Comparison of ENCODE assay signal across 13 cellular contexts in genomic region chr1:203507227-203507626, GRCh38. TPM values are rescaled to one million over a fixed set of nuclear protein-coding genes. Genes with fewer than 3 reads are reported as not detected.
DNase-seq lines count a peak whose midpoint lies in the region; ATAC-seq, FAIRE-seq and TF ChIP-seq lines count a peak whose summit lies in the region.
"Had no signal": no experiment of that assay in that cellular context is flagged by ENCODE, and none has a peak within 500 bp of the region (broad histone marks: within the 10 kb centered on the region; RNA-seq: fewer than 3 reads in every experiment).

No MANE protein-coding gene starts in this region.

- intact Hi-C loops in Right ventricle myocardium superior (cut with DNase I), result loop anchor here (5.0 to 10.0 kb wide), 3 partner anchors 100 to 268 kb away; partner anchors contain the start of gene ATP2B4
- intact Hi-C loops in ovary (cut with DNase I), result loop anchor here in 3 of 4 donors (5.0 to 10.0 kb wide), 3 partner anchors 118 to 195 kb away; partner anchors contain the start of gene ATP2B4 (in 3 of the 3)
- intact Hi-C loops in HepG2 (cut with micrococcal nuclease; ENCODE audit: unreplicated experiment), result no loop called here

- H3K4me3 ChIP-seq in AG10803 (ENCODE audit: low read length), result no peak overlapping the region
- H3K4me3 ChIP-seq in SJCRH30, result peak overlapping the region; percentile 1; the same call in 1 of the 2 replicates
- H3K4me3 ChIP-seq in ovary, result no peak overlapping the region
- H3K4me3 ChIP-seq in HepG2 (replicated peaks in 1 of 3; ENCODE audit: insufficient read depth in 1 of 3, low read depth in 2 of 3, low read length in 3 of 3), result no peak overlapping the region

- no peak for TF ChIP-seq EP300 in ovary (IDR thresholded peaks at IDR 0.05)
- TF ChIP-seq EP300 in HepG2 (IDR thresholded peaks at IDR 0.05; ENCODE audit: low read depth in 2 of 2, low read length in 2 of 2), result no peak
- TF ChIP-seq EP300 in HepG2 (CRISPR knock-in tag; IDR thresholded peaks at IDR 0.05; ENCODE audit: borderline replicate concordance), result no peak

- ATAC-seq in Right ventricle myocardium superior (ENCODE audit: poor library complexity) (peak; percentile 51), GM21529 (IDR thresholded peaks at IDR 0.05; ENCODE audit: unreplicated experiment) (no peak), GM21619 (IDR thresholded peaks at IDR 0.05; ENCODE audit: unreplicated experiment) (no peak), HepG2 (no peak)
- ATAC-seq: activated T-cell treated with anti-CD3 and anti-CD28 coated beads, Interleukin-2, amount 50 U/mL, for 4 hours had no signal

- BruUV-seq in HepG2 (replicated peaks; lab: Mats Ljungman, UMichigan), result no TSS peak

- in situ Hi-C loops in HepG2 (cut with HindIII; ENCODE audit: extremely low pct_ligation_motif_present, low pct_unique_long_range_greater_than_20kb), result no loop called here

- FAIRE-seq in HepG2 (lab: Jason Lieb, UNC), result no peak
- FAIRE-seq: colon, urothelium cell line had no signal

- CTCF ChIA-PET in HepG2 (lab: Yijun Ruan, JAX; ENCODE audit: low intra/inter-chr PET ratio, low total read pairs), result no interaction called here

- H3K4me2 ChIP-seq in HepG2 (ENCODE audit: low read depth, low read length), result no peak overlapping the region

- H3K27me3 ChIP-seq in SJCRH30, result no peaks in the 10 kb centered on the region
- H3K27me3 ChIP-seq in ovary, result no peaks in the 10 kb centered on the region
- H3K27me3 ChIP-seq in HepG2 (ENCODE audit: control insufficient read depth in 1 of 2, insufficient read depth in 2 of 2, low read length in 2 of 2), result 0 out of 5 replicates have a peak, but pooled peaks cover 0 to 5% of the 10 kb centered on the region in 2 experiments

- TF ChIP-seq RAD21 in HepG2 (CRISPR knock-in tag; IDR thresholded peaks at IDR 0.05), result no peak

- TF ChIP-seq CTCF in AG10803 (conservative IDR thresholded peaks at IDR 0.05; ENCODE audit: low read length) (no peak), ovary (IDR thresholded peaks at IDR 0.05) (no peak), HepG2 (CRISPR knock-in tag; IDR thresholded peaks at IDR 0.05) (no peak)

- H3K9me3 ChIP-seq in SJCRH30 (replicated peaks) (no peaks in the 10 kb centered on the region), ovary (no peaks in the 10 kb centered on the region), HepG2 (ENCODE audit: low read length) (no peaks in the 10 kb centered on the region)

- 21 to 28% (median 25%) methylated on average over 3 of the region's 3 CpGs for WGBS in ovary, 3 donors
- 0% methylated on average over 2 of the region's 3 CpGs for WGBS in HepG2 (ENCODE audit: low lambda C conversion rate)

- H3K79me2 ChIP-seq in HepG2 (ENCODE audit: insufficient read depth, low read length), result no peaks in the 10 kb centered on the region

- DNase-seq in AG10803 (ENCODE audit: low read depth), result peak; percentile 40
- no peak for DNase-seq in SJCRH30
- DNase-seq in Right ventricle myocardium superior, result no peak
- peak; percentile 53 to 62 (median 55) for DNase-seq in ovary
- no peak for DNase-seq in HepG2 (ENCODE audit: low spot score)
- DNase-seq in SHP77 treated with DMSO at 0.1 percent for 48 hours (lab: John Stamatoyannopoulos, UW), result no peak
- DNase-seq: activated T-cell treated with anti-CD3 and anti-CD28 coated beads, Interleukin-2, amount 50 U/mL, for 4 hours; CD4-positive, alpha-beta T cell; stimulated activated CD4-positive, alpha-beta T cell treated with anti-CD3 and anti-CD28 coated beads, Interleukin-4, amount 100 ng/mL, for 24 hours had no signal

- H3K27ac ChIP-seq in SJCRH30, result peak overlapping the region; percentile 92
- peak overlapping the region; percentile 35 to 64 for H3K27ac ChIP-seq in ovary
- no peak overlapping the region for H3K27ac ChIP-seq in HepG2 (ENCODE audit: extremely low read length, insufficient read depth, low read length)

- H3K36me3 ChIP-seq in SJCRH30, result no peaks in the 10 kb centered on the region
- H3K36me3 ChIP-seq in ovary, result no peaks in the 10 kb centered on the region
- H3K36me3 ChIP-seq in HepG2 (replicated peaks in 1 of 2; ENCODE audit: control insufficient read depth in 1 of 2, insufficient read depth in 2 of 2, low read length in 2 of 2), result no peaks in the 10 kb centered on the region

- H3K9ac ChIP-seq in HepG2 (ENCODE audit: insufficient read depth, low read depth, low read length), result no peak overlapping the region

- H4K20me1 ChIP-seq in HepG2 (ENCODE audit: insufficient read depth, low read length), result no peaks in the 10 kb centered on the region; the same call in 1 of the 2 replicates

- no peak overlapping the region for H2AFZ ChIP-seq in HepG2 (ENCODE audit: low read length)

- POLR2A ChIA-PET in HepG2 (lab: Yijun Ruan, JAX), result no interaction called here

- peaks cover 44% of the 10 kb centered on the region for H3K4me1 ChIP-seq in SJCRH30
- H3K4me1 ChIP-seq in ovary (ENCODE audit: insufficient read depth), result peaks cover 12% of the 10 kb centered on the region
- H3K4me1 ChIP-seq in HepG2 (ENCODE audit: insufficient read depth, low read length), result peaks cover 13% of the 10 kb centered on the region

- no peak for TF ChIP-seq POLR2A in ovary (IDR thresholded peaks at IDR 0.05)
- TF ChIP-seq POLR2A in HepG2 (IDR thresholded peaks at IDR 0.05; ENCODE audit: insufficient read depth in 1 of 2, low read depth in 2 of 2, low read length in 2 of 2), result no peak

TF ChIP-seq in HepG2, 621 proteins besides CTCF, POLR2A, EP300 and RAD21 (continues in another document):
- TF ChIP-seq RFX5 (IDR thresholded peaks at IDR 0.05; ENCODE audit: low read depth, low read length) (no peak), FOSL2 (CRISPR knock-in tag; IDR thresholded peaks at IDR 0.05) (no peak), GPN1 (CRISPR knock-in tag; IDR thresholded peaks at IDR 0.05; ENCODE audit: borderline replicate concordance) (no peak), CCAR2 (optimal IDR thresholded peaks at IDR 0.05; ENCODE audit: low read depth, low read length) (no peak), SYNCRIP (IDR thresholded peaks at IDR 0.05; ENCODE audit: insufficient read depth, low read depth, low read length) (no peak), NAIF1 (CRISPR knock-in tag; IDR thresholded peaks at IDR 0.05; ENCODE audit: borderline replicate concordance) (no peak)

RNA-seq across cellular contexts. Expression of gene OPTC, which starts 13.3 kb away (rescaled TPM):
- total RNA-seq in SJCRH30 (2014; rRNA removed; shearing (Covaris generic)), result not detected in 2 replicates
- not detected for total RNA-seq in Right ventricle myocardium superior
- total RNA-seq in ovary, result not detected
- polyA plus RNA-seq in ovary, result under 1 TPM in 1 of 2 donors, not detected in 1; 0.08 TPM
- total RNA-seq in HepG2 (2016; rRNA removed; fragmentation: Illumina TruSeq; extraction: Trizol), result not detected in 2 replicates
- total RNA-seq in HepG2 (2016; cell fraction: cytosol; rRNA removed; fragmentation: Illumina TruSeq; extraction: Trizol; ENCODE audit: low read depth), result not detected in 2 replicates
- total RNA-seq in HepG2 (2016; cell fraction: insoluble cytoplasmic fraction; rRNA removed; fragmentation: Illumina TruSeq; extraction: Trizol), result not detected in 2 replicates
- total RNA-seq in HepG2 (2016; cell fraction: membrane; rRNA removed; fragmentation: Illumina TruSeq; extraction: Trizol), result not detected in 2 replicates
- total RNA-seq in HepG2 (2016; cell fraction: nucleus; rRNA removed; fragmentation: Illumina TruSeq; extraction: Trizol), result not detected in 2 replicates
- not detected in 2 replicates for polyA plus RNA-seq in HepG2 (2011; rRNA removed)
- not detected in 2 replicates for polyA plus RNA-seq in HepG2 (2011; cell fraction: cytosol; rRNA removed)
- not detected in 2 replicates for polyA plus RNA-seq in HepG2 (2011; cell fraction: nucleus; rRNA removed)
- not detected in 2 replicates for polyA plus RNA-seq in HepG2 (2012)
- polyA plus RNA-seq in HepG2 (2016; cell fraction: cytosol; fragmentation: Illumina TruSeq; extraction: Trizol; ENCODE audit: low read depth), result not detected in 2 replicates
- polyA plus RNA-seq in HepG2 (2016; cell fraction: insoluble cytoplasmic fraction; fragmentation: Illumina TruSeq; extraction: Trizol; ENCODE audit: low read depth), result not detected in 2 replicates
- polyA plus RNA-seq in HepG2 (2016; cell fraction: membrane; fragmentation: Illumina TruSeq; extraction: Trizol; ENCODE audit: low read depth), result not detected in 2 replicates
- polyA plus RNA-seq in HepG2 (2016; cell fraction: nucleus; fragmentation: Illumina TruSeq; extraction: Trizol; ENCODE audit: insufficient read depth, low read depth), result not detected in 2 replicates
- polyA minus RNA-seq in HepG2 (2011; rRNA and poly(A)+ RNA removed; ENCODE audit: low replicate concordance), result not detected in 2 replicates
- not detected in 2 replicates for polyA minus RNA-seq in HepG2 (2011; cell fraction: cytosol; rRNA and poly(A)+ RNA removed)
- not detected in 2 replicates for polyA minus RNA-seq in HepG2 (2011; cell fraction: nucleus; rRNA and poly(A)+ RNA removed)
- total RNA-seq: activated T-cell treated with anti-CD3 and anti-CD28 coated beads, Interleukin-2, amount 50 U/mL, for 4 hours; CD4-positive, alpha-beta T cell had no signal

RNA-seq across cellular contexts. Expression of gene PRELP, which starts 31.6 kb away (rescaled TPM):
- total RNA-seq in SJCRH30 (2014; rRNA removed; shearing (Covaris generic)), result not detected in 2 replicates
- total RNA-seq in Right ventricle myocardium superior (22.9 TPM), ovary (100 to 1,000 TPM in 3 of 7 donors, 10 to 100 TPM in 4; 40.9 to 185 (median 74.8) TPM), HepG2 (2016; rRNA removed; fragmentation: Illumina TruSeq; extraction: Trizol) (not detected in 2 replicates)
- polyA plus RNA-seq in ovary (100 to 1,000 TPM in 1 of 2 donors, 10 to 100 TPM in 1; 97.8 to 163 TPM), HepG2 (2011; rRNA removed) (not detected in 2 replicates)
- total RNA-seq in HepG2 (2016; cell fraction: cytosol; rRNA removed; fragmentation: Illumina TruSeq; extraction: Trizol; ENCODE audit: low read depth), result not detected in 2 replicates
- not detected in 2 replicates for total RNA-seq in HepG2 (2016; cell fraction: insoluble cytoplasmic fraction; rRNA removed; fragmentation: Illumina TruSeq; extraction: Trizol)
- total RNA-seq in HepG2 (2016; cell fraction: membrane; rRNA removed; fragmentation: Illumina TruSeq; extraction: Trizol), result not detected in 2 replicates
- total RNA-seq in HepG2 (2016; cell fraction: nucleus; rRNA removed; fragmentation: Illumina TruSeq; extraction: Trizol), result not detected in 2 replicates
- polyA plus RNA-seq in HepG2 (2011; cell fraction: cytosol; rRNA removed), result not detected in 2 replicates
- not detected in 2 replicates for polyA plus RNA-seq in HepG2 (2011; cell fraction: nucleus; rRNA removed)
- polyA plus RNA-seq in HepG2 (2012), result not detected in 2 replicates
- polyA plus RNA-seq in HepG2 (2016; cell fraction: cytosol; fragmentation: Illumina TruSeq; extraction: Trizol; ENCODE audit: low read depth), result not detected in 2 replicates
- polyA plus RNA-seq in HepG2 (2016; cell fraction: insoluble cytoplasmic fraction; fragmentation: Illumina TruSeq; extraction: Trizol; ENCODE audit: low read depth), result not detected in 2 replicates
- polyA plus RNA-seq in HepG2 (2016; cell fraction: membrane; fragmentation: Illumina TruSeq; extraction: Trizol; ENCODE audit: low read depth), result not detected in 2 replicates
- not detected in 2 replicates for polyA plus RNA-seq in HepG2 (2016; cell fraction: nucleus; fragmentation: Illumina TruSeq; extraction: Trizol; ENCODE audit: insufficient read depth, low read depth)
- polyA minus RNA-seq in HepG2 (2011; rRNA and poly(A)+ RNA removed; ENCODE audit: low replicate concordance), result 0.05 TPM in 1 of 2 replicates, not detected in the other
- polyA minus RNA-seq in HepG2 (2011; cell fraction: cytosol; rRNA and poly(A)+ RNA removed), result not detected in 2 replicates
- polyA minus RNA-seq in HepG2 (2011; cell fraction: nucleus; rRNA and poly(A)+ RNA removed), result not detected in 2 replicates
- total RNA-seq: CD4-positive, alpha-beta T cell had no signal

Comparison
In these comparisons a context has a peak if more than half of its experiments do, and no peak if none do; other contexts are left out.
1. DNase-seq: peak in AG10803 (single experiment) and ovary (5 of 5); none in SJCRH30 (0 of 2), Right ventricle myocardium superior (single experiment), HepG2 (single experiment) and SHP77 treated with DMSO at 0.1 percent for 48 hours (single experiment).
2. RNA of gene PRELP, which starts 31.6 kb away (total RNA-seq): 40.9 to 185 TPM in ovary and 22.9 TPM in Right ventricle myocardium superior (single experiment); not detected in SJCRH30 and not detected in HepG2; every median in the first group is over 10 times any median in the second.